In the genomic region with DNA sequence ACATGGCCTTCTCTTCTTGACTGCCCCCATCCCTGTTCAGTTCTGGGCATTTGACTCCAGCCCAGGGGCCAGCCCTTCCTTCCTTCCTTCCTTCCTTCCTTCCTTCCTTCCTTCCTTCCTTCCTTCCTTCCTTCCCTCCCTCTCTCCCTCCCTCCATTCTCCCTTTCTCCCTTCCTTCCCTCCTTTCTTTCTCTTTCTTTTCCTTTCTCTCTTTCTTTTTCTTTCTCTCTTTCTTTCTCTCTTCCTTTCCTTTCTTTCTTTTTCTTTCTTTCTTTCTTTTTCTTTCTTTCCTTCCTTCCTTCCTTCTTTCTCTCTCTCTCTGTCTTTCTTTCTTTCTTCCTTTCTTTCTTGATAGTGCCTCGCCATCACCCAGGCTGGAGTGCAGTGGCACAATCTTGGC, we compare ENCODE assay signal across 1 cellular context.
TF ChIP-seq lines count a peak whose summit lies in the region.

No MANE protein-coding gene starts in this region.

TF ChIP-seq in K562, 482 proteins besides CTCF, POLR2A, EP300 and RAD21:
- TF ChIP-seq, protein P1, sequence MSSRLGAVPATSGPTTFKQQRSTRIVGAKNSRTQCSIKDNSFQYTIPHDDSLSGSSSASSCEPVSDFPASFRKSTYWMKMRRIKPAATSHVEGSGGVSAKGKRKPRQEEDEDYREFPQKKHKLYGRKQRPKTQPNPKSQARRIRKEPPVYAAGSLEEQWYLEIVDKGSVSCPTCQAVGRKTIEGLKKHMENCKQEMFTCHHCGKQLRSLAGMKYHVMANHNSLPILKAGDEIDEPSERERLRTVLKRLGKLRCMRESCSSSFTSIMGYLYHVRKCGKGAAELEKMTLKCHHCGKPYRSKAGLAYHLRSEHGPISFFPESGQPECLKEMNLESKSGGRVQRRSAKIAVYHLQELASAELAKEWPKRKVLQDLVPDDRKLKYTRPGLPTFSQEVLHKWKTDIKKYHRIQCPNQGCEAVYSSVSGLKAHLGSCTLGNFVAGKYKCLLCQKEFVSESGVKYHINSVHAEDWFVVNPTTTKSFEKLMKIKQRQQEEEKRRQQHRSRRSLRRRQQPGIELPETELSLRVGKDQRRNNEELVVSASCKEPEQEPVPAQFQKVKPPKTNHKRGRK (tag; IDR thresholded peaks at IDR 0.05), result peak; percentile 93
